8 cellular contexts compared by ENCODE assay signal in the genomic region with DNA sequence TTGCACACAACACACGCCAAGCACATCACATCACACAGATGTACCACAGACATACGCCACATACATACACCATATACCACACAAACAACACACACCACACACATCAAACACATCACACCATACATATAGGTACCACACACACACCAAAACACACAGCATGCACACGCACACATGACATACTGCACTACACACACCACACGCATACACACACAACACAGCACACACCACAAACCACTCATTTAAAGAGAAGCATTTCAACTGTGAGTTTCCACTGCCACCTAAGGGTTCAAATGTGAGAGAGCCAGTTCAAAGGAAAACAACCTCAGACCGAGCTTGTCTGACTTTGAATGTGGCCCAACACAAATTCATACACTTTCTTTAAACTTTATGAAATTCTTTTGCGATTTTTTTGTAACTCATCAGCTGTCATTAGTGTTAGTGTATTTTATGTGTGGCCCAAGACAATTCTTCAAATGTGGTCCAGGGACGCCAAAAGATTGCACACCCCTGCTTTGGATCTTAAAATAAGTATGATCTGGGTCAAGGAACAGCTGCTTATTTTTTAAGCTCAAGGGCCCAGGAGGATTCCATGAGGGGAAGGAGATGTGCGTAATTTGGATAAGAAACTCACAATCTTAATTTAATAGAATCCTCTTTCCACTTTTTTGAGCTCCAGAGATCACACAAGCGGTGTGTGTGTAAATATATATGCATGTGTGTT.
DNase-seq lines count a peak whose midpoint lies in the region; ATAC-seq, FAIRE-seq and TF ChIP-seq lines count a peak whose summit lies in the region.

No MANE protein-coding gene starts in this region.

- H3K36me3 ChIP-seq in bronchial epithelial cell (ENCODE audit: control insufficient read depth, insufficient read depth, low read length) = no peaks in the 10 kb centered on the region

- H3K27me3 ChIP-seq in bronchial epithelial cell (ENCODE audit: control insufficient read depth, insufficient read depth, low read length) = peaks cover 3% of the 10 kb centered on the region

- peak; percentile 36; the same call in 1 of the 2 replicates for TF ChIP-seq CTCF in GM12875 (IDR thresholded peaks at IDR 0.05; ENCODE audit: borderline replicate concordance, insufficient read depth, low read depth, low read length)
- peak; percentile 61 for TF ChIP-seq CTCF in bronchial epithelial cell (IDR thresholded peaks at IDR 0.05; ENCODE audit: insufficient read depth, low read length, severe bottlenecking)

- FAIRE-seq in bronchial epithelial cell (lab: Jason Lieb, UNC) = no peak

- ATAC-seq in GM18907 (IDR thresholded peaks at IDR 0.05; ENCODE audit: unreplicated experiment) = no peak

- intact Hi-C loops in posterior vena cava (cut with DNase I) = no loop called here

- DNase-seq in NCI-H146 treated with DMSO at 0.1 percent for 48 hours (lab: John Stamatoyannopoulos, UW; ENCODE audit: unreplicated experiment) (peak; percentile 15), bronchial epithelial cell (ENCODE audit: low read depth) (peak; percentile 41), myocyte (ENCODE audit: low read depth) (peak; percentile 82), islet precursor cell (no peak), posterior vena cava (ENCODE audit: low spot score) (no peak)
- no peak for DNase-seq in NK-92 treated with Interleukin-12 subunit alpha and Interleukin-12 subunit beta, amount 100 ng/mL, for 24 hours (lab: John Stamatoyannopoulos, UW)

- H3K4me3 ChIP-seq in GM12875 (ENCODE audit: low read depth, low read length) (no peak overlapping the region), bronchial epithelial cell (ENCODE audit: low read depth, low read length) (no peak overlapping the region)

Comparison
In these comparisons a context has a peak if more than half of its experiments do, and no peak if none do; other contexts are left out.
1. DNase-seq: peak in NCI-H146 treated with DMSO at 0.1 percent for 48 hours (single experiment), bronchial epithelial cell (single experiment) and myocyte (single experiment); none in islet precursor cell (single experiment), posterior vena cava (single experiment) and NK-92 treated with Interleukin-12 subunit alpha and Interleukin-12 subunit beta, amount 100 ng/mL, for 24 hours (single experiment).